Comparison of ENCODE assay signal across 1 cellular context in genomic region chr13:33509642-33510229, GRCh38.
TF ChIP-seq lines count a peak whose summit lies in the region.

No MANE protein-coding gene starts in this region.

TF ChIP-seq in GM23338, 12 proteins besides CTCF, POLR2A, EP300 and RAD21 (continued from another document):
- TF ChIP-seq CREB1 (CRISPR knock-in tag; IDR thresholded peaks at IDR 0.05; ENCODE audit: low read depth) (no peak), STAT1 (IDR thresholded peaks at IDR 0.05; ENCODE audit: unreplicated experiment) (no peak), ZNF114 (CRISPR knock-in tag; IDR thresholded peaks at IDR 0.05) (no peak), JUNB (IDR thresholded peaks at IDR 0.05; ENCODE audit: unreplicated experiment) (no peak), ETS1 (IDR thresholded peaks at IDR 0.05) (no peak), POLR2AphosphoS5 (IDR thresholded peaks at IDR 0.05; ENCODE audit: low read depth) (no peak), REST (IDR thresholded peaks at IDR 0.05; ENCODE audit: unreplicated experiment) (no peak), NANOG (IDR thresholded peaks at IDR 0.05; ENCODE audit: borderline replicate concordance) (no peak)
TF ChIP-seq in GM23338: peak in this region for 0.
